Comparison of ENCODE assay signal across 15 cellular contexts in the genomic region with DNA sequence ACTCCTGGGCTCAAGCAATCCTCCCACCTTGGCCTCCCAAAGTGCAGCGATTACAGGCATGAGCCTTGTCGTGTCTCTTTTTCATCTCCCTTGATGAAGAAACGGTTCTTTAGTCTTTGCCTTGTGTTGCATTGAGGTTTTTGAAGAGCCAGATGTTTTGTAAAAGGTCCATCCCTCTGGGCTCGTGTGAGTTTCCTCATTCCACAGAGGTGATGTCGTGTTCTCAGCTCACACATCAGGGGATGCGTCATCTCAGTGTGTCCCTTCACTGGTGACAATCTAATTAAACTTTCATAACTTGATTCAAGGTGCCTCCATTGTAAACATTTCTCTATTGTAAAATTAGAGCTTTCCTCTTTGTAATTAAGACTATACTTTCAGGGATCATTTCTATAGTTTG. TPM values are rescaled to one million over a fixed set of nuclear protein-coding genes. Genes with fewer than 3 reads are reported as not detected.
DNase-seq lines count a peak whose midpoint lies in the region; ATAC-seq and TF ChIP-seq lines count a peak whose summit lies in the region.
"Had no signal": no experiment of that assay in that cellular context is flagged by ENCODE, and none has a peak within 500 bp of the region (broad histone marks: within the 10 kb centered on the region; RNA-seq: fewer than 3 reads in every experiment).

No MANE protein-coding gene starts in this region.

- peaks cover 14% of the 10 kb centered on the region for H3K4me1 Mint-ChIP-seq in osteocyte (ENCODE audit: unreplicated experiment)

- peaks cover 33% of the 10 kb centered on the region for H3K36me3 Mint-ChIP-seq in osteocyte (ENCODE audit: unreplicated experiment)

- BruUV-seq in PC-3 (replicated peaks; lab: Mats Ljungman, UMichigan) = no TSS peak

- H3K27me3 Mint-ChIP-seq in osteocyte (ENCODE audit: unreplicated experiment) = no peaks in the 10 kb centered on the region

- no peaks in the 10 kb centered on the region for H3K27me3 ChIP-seq in PC-3 (ENCODE audit: low read length)
- H3K27me3 ChIP-seq in fibroblast of lung (ENCODE audit: control insufficient read depth, insufficient read depth, low read length) = no peaks in the 10 kb centered on the region
- H3K27me3 ChIP-seq: left lung, ovary had no signal

- H4K20me1 ChIP-seq in PC-3 (ENCODE audit: low read length) (no peaks in the 10 kb centered on the region), fibroblast of lung (ENCODE audit: control insufficient read depth, extremely low read depth, insufficient read depth, low read length) (no peaks in the 10 kb centered on the region)

- CTCF ChIA-PET in PC-3 (lab: Charles Lee) = no interaction called here

- no peak overlapping the region for H3K27ac ChIP-seq in PC-3 (ENCODE audit: low read length)
- H3K27ac ChIP-seq in fibroblast of lung (ENCODE audit: insufficient read depth, low read length) = peak overlapping the region; percentile 49
- H3K27ac ChIP-seq: left lung, ovary had no signal

- H3K4me2 ChIP-seq in PC-3 (ENCODE audit: low read length) (no peak overlapping the region), fibroblast of lung (ENCODE audit: extremely low read depth, insufficient read depth, low read length) (no peak overlapping the region)

- H3K4me3 ChIP-seq in PC-3 (ENCODE audit: low read length) = no peak overlapping the region
- no peak overlapping the region for H3K4me3 ChIP-seq in fibroblast of lung (replicated peaks in 1 of 4; ENCODE audit: control extremely low read depth in 1 of 4, insufficient read depth in 1 of 4, low read depth in 3 of 4, low read length in 4 of 4)
- H3K4me3 ChIP-seq: left lung, ovary had no signal

- H3K9me3 Mint-ChIP-seq in osteocyte (ENCODE audit: unreplicated experiment) = no peaks in the 10 kb centered on the region

- no peaks in the 10 kb centered on the region for H3F3A ChIP-seq in PC-3 (ENCODE audit: low read length, unreplicated experiment)

- H3K4me3 Mint-ChIP-seq in osteocyte (ENCODE audit: unreplicated experiment) = no peak overlapping the region

- no peak for ATAC-seq in PC-3
- ATAC-seq in stimulated activated naive CD8-positive, alpha-beta T cell treated with anti-CD3 and anti-CD28 coated beads, Interleukin-15, Interleukin-2, amounts not matched to agents 100 U/mL and 50 U/mL, for 24 hours = no peak
- no peak for ATAC-seq in HG02571 (IDR thresholded peaks at IDR 0.05; ENCODE audit: unreplicated experiment)
- ATAC-seq: left lung had no signal

- TF ChIP-seq CTCF in PC-3 (conservative IDR thresholded peaks at IDR 0.05; ENCODE audit: low read depth, low read length) (no peak), fibroblast of lung (conservative IDR thresholded peaks at IDR 0.05 in 1 of 2, IDR thresholded peaks at IDR 0.05 in 1 of 2; ENCODE audit: low read depth in 1 of 2, low read length in 2 of 2) (no peak), osteocyte (IDR thresholded peaks at IDR 0.05) (no peak)

- DNase-seq in EH (ENCODE audit: low read depth) = peak; percentile 78
- peak; percentile 8 for DNase-seq in PC-3
- peak; percentile 46 to 58 for DNase-seq in fibroblast of lung (ENCODE audit: low read depth in 2 of 2)
- DNase-seq in osteocyte (ENCODE audit: extremely low spot score, unreplicated experiment) = no peak
- no peak for DNase-seq in amygdala (lab: John Stamatoyannopoulos, UW)
- DNase-seq in stimulated activated naive CD8-positive, alpha-beta T cell treated with anti-CD3 and anti-CD28 coated beads, Interleukin-15, Interleukin-2, amounts not matched to agents 100 U/mL and 50 U/mL, for 24 hours = no peak
- DNase-seq in anterior cingulate cortex (lab: John Stamatoyannopoulos, UW) = no peak
- DNase-seq: activated T-cell treated with anti-CD3 and anti-CD28 coated beads, Interleukin-2, amount 50 U/mL, for 48 hours; caudate nucleus; left lung; NCI-H510A; ovary; SIG-M5; stimulated activated naive CD4-positive, alpha-beta T cell treated with Interleukin-2 at 50 U/mL for 16 hours had no signal

- POLR2A ChIA-PET in PC-3 (lab: Charles Lee; ENCODE audit: unreplicated experiment) = interaction anchor here (0.7 kb wide), 1 partner anchor 42 kb away, joined by 6 read pairs; no protein-coding TSS in a partner anchor

- H3K9ac ChIP-seq in PC-3 (ENCODE audit: low read length) (no peak overlapping the region), fibroblast of lung (ENCODE audit: insufficient read depth, low read length) (no peak overlapping the region)

- H3K36me3 ChIP-seq in PC-3 (ENCODE audit: low read depth, low read length) (no peaks in the 10 kb centered on the region; the same call in 1 of the 2 replicates), fibroblast of lung (ENCODE audit: control insufficient read depth, insufficient read depth, low read length) (peaks cover 59% of the 10 kb centered on the region)
- H3K36me3 ChIP-seq: ovary had no signal

- peak overlapping the region; percentile 57 for H3K27ac Mint-ChIP-seq in osteocyte (ENCODE audit: unreplicated experiment)

- H3K9me2 ChIP-seq in PC-3 (replicated peaks; ENCODE audit: low read length) = no peaks in the 10 kb centered on the region

- H3K4me1 ChIP-seq in PC-3 (ENCODE audit: insufficient read depth, low read length) (no peaks in the 10 kb centered on the region), fibroblast of lung (ENCODE audit: control insufficient read depth, extremely low read depth, insufficient read depth, low read length) (peaks cover 15% of the 10 kb centered on the region)
- H3K4me1 ChIP-seq: left lung had no signal

- H3K9me3 ChIP-seq in PC-3 (ENCODE audit: low read length) = no peaks in the 10 kb centered on the region
- no peaks in the 10 kb centered on the region for H3K9me3 ChIP-seq in fibroblast of lung (ENCODE audit: control insufficient read depth, insufficient read depth, low read depth, low read length)
- H3K9me3 ChIP-seq: left lung, ovary had no signal

- intact Hi-C loops in PC-3 (cut with micrococcal nuclease) = no loop called here

- H2AFZ ChIP-seq in PC-3 (ENCODE audit: low read length) = no peak overlapping the region
- no peak overlapping the region for H2AFZ ChIP-seq in fibroblast of lung (ENCODE audit: low read length)

- H3K79me2 ChIP-seq in PC-3 (ENCODE audit: low read length) = no peaks in the 10 kb centered on the region
- H3K79me2 ChIP-seq in fibroblast of lung (ENCODE audit: control insufficient read depth, insufficient read depth, low read length) = no peaks in the 10 kb centered on the region

RNA-seq across cellular contexts. Expression of a gene that starts 29.7 kb away (rescaled TPM):
- total RNA-seq in PC-3 (2014; rRNA removed) (4.0 TPM in 2 replicates), fibroblast of lung (14.9 and 22.5 TPM in 2 replicates), osteocyte (5.7 and 6.8 TPM in 2 replicates)
- polyA plus RNA-seq in fibroblast of lung = 8.2 and 9.0 TPM in 2 replicates
- 8.0 and 9.7 TPM in 2 replicates for polyA plus RNA-seq in fibroblast of lung (2012)
- polyA minus RNA-seq in fibroblast of lung (ENCODE audit: low replicate concordance) = 82.9 and 121 TPM in 2 replicates

RNA-seq across cellular contexts. Expression of a gene that starts 50.7 kb away (rescaled TPM):
- total RNA-seq in PC-3 (2014; rRNA removed) = 34.8 and 40.5 TPM in 2 replicates
- total RNA-seq in fibroblast of lung = 39.3 and 64.4 TPM in 2 replicates
- polyA plus RNA-seq in fibroblast of lung = 30.6 and 42.1 TPM in 2 replicates
- 62.7 and 75.0 TPM in 2 replicates for polyA plus RNA-seq in fibroblast of lung (2012)
- polyA minus RNA-seq in fibroblast of lung (ENCODE audit: low replicate concordance) = 102 and 122 TPM in 2 replicates
- 82.8 and 85.0 TPM in 2 replicates for total RNA-seq in osteocyte

Comparison
In these comparisons a context has a peak if more than half of its experiments do, and no peak if none do; other contexts are left out.
1. DNase-seq: peak in EH (single experiment), PC-3 (single experiment) and fibroblast of lung (2 of 2); none in osteocyte (single experiment), amygdala (0 of 56), stimulated activated naive CD8-positive, alpha-beta T cell treated with anti-CD3 and anti-CD28 coated beads, Interleukin-15, Interleukin-2, amounts not matched to agents 100 U/mL and 50 U/mL, for 24 hours (single experiment) and anterior cingulate cortex (0 of 58).